Comparison of ENCODE assay signal across 8 cellular contexts in the genomic region with DNA sequence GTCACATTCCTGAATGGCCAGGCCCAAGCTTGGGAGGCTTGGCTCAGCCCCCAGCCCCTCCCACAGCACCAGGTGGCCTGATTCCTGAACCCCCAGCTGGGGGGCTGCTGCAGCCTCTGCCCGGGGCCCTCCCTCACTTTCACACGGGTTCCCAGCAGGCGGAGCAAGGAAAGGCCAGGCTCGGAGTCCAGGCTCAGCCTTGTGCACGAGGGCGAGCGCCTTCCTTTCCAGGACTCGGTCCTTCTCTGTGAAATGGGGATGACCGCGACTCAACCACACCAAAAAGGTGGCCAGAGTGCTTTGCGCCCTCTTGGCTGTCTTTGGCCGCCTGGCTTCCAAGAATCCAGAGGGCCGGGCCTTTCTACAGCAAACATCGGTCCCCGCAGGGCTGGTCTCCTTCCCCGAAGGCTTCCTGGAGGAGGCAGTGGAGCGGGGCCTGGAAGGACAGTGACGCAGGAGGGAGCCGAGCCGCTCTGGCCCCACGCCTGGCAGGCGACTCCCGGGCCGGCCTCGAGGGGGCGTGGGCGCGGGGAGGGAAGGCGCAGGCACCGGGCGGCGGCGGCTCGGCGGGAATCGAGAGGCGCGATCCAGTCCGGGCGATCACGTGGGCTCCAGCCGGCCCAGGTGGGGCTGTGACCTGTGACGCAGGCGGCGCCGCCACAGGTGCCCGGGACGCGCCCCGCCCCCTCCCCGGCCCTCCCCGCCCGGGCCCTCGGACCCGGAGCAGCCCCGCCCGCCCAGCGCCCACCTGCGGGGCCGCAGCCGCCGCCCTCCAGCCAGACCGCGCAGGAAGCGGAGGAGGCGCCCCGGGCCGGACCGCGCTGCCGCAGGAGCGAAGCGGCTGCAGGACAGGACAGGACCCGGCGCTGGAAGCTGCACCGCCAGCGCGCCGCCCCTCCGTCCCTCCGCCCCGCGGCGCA. TPM values are rescaled to one million over a fixed set of nuclear protein-coding genes. Genes with fewer than 3 reads are reported as not detected.
A peak's percentile ranks its signal among the peaks of the same experiment; 100 is the strongest.
DNase-seq lines count a peak whose midpoint lies in the region; ATAC-seq and TF ChIP-seq lines count a peak whose summit lies in the region.

Gene ARHGEF16, plus strand, starts transcription at position 775 of the 920 bp plus-strand sequence. CDS start 8,420 bp downstream, outside the sequence.

- CTCF ChIA-PET in activated CD4-positive, alpha-beta T cell treated with anti-CD3 and anti-CD28 coated beads for 36 hours (lab: Charles Lee), result interaction anchor here (0.6 to 3.7 kb wide), 11 partner anchors 9 to 1074 kb away, joined by 3 to 32 read pairs (median 4); no protein-coding TSS in a partner anchor

- no peaks in the 10 kb centered on the region for H3K36me3 Mint-ChIP-seq in activated CD4-positive, alpha-beta T cell treated with anti-CD3 and anti-CD28 coated beads for 36 hours (ENCODE audit: low read depth)

- peak; percentile 60 for ATAC-seq in activated CD4-positive, alpha-beta T cell treated with anti-CD3 and anti-CD28 coated beads for 36 hours
- ATAC-seq in GM18870 (IDR thresholded peaks at IDR 0.05; ENCODE audit: unreplicated experiment) (no peak), HG02884 (IDR thresholded peaks at IDR 0.05; ENCODE audit: unreplicated experiment) (no peak)

- no peaks in the 10 kb centered on the region for H3K79me2 ChIP-seq in osteoblast (ENCODE audit: insufficient read depth, low read length)

- H4K20me1 ChIP-seq in osteoblast (ENCODE audit: insufficient read depth, low read length), result peaks cover 4% of the 10 kb centered on the region

- no peak within 1 kb of the TSS for H2AFZ ChIP-seq in osteoblast (ENCODE audit: low read length)

- H3K4me2 ChIP-seq in osteoblast (ENCODE audit: insufficient read depth, low read length), result no peak within 1 kb of the TSS

- peak; percentile 26 for TF ChIP-seq CTCF in osteoblast (IDR thresholded peaks at IDR 0.05; ENCODE audit: extremely low read depth, low read depth, low read length)

- intact Hi-C loops in activated CD4-positive, alpha-beta T cell treated with anti-CD3 and anti-CD28 coated beads for 36 hours (cut with DNase I, micrococcal nuclease), result loop anchor here (1.0 to 2.0 kb wide), 5 partner anchors 29 to 270 kb away; no protein-coding TSS in a partner anchor

- peaks cover 10% of the 10 kb centered on the region for H3K27me3 ChIP-seq in osteoblast (ENCODE audit: insufficient read depth, low read length)

- H3K9me3 ChIP-seq in osteoblast (ENCODE audit: low read depth, low read length), result no peaks in the 10 kb centered on the region

- H3K9me3 Mint-ChIP-seq in activated CD4-positive, alpha-beta T cell treated with anti-CD3 and anti-CD28 coated beads for 36 hours (ENCODE audit: low read depth), result no peaks in the 10 kb centered on the region

- no peaks in the 10 kb centered on the region for H3K36me3 ChIP-seq in osteoblast (ENCODE audit: insufficient read depth, low read length)

- POLR2A ChIA-PET in activated CD4-positive, alpha-beta T cell treated with anti-CD3 and anti-CD28 coated beads for 36 hours (lab: Charles Lee), result no interaction called here

- DNase-seq in activated CD4-positive, alpha-beta T cell treated with anti-CD3 and anti-CD28 coated beads for 36 hours, result peak; percentile 59
- DNase-seq in activated CD4-positive, alpha-beta T cell treated with anti-CD3 and anti-CD28 coated beads for 1 hour, result no peak
- peak; percentile 90 for DNase-seq in NCI-H2196 (lab: John Stamatoyannopoulos, UW; ENCODE audit: unreplicated experiment)
- DNase-seq in activated effector memory CD4-positive, alpha-beta T cell treated with anti-CD3 and anti-CD28 coated beads, Interleukin-2, amount 50 U/mL, for 16 hours, result peak; percentile 74
- DNase-seq in germinal center (ENCODE audit: low spot score), result peak; percentile 59
- DNase-seq in osteoblast (ENCODE audit: insufficient read length, low spot score, missing footprints), result peak; percentile 98

- H3K4me1 Mint-ChIP-seq in activated CD4-positive, alpha-beta T cell treated with anti-CD3 and anti-CD28 coated beads for 36 hours, result peaks cover 3% of the 10 kb centered on the region

- no peaks in the 10 kb centered on the region for H3K4me1 ChIP-seq in osteoblast (ENCODE audit: insufficient read depth, low read length)

- peaks cover 2% of the 10 kb centered on the region for H3K27me3 Mint-ChIP-seq in activated CD4-positive, alpha-beta T cell treated with anti-CD3 and anti-CD28 coated beads for 36 hours

- peak within 1 kb of the TSS; percentile 12 for H3K4me3 Mint-ChIP-seq in activated CD4-positive, alpha-beta T cell treated with anti-CD3 and anti-CD28 coated beads for 36 hours

- H3K27ac ChIP-seq in osteoblast (ENCODE audit: low read depth, low read length), result no peak within 1 kb of the TSS

- peak within 1 kb of the TSS; percentile 37 for H3K4me3 ChIP-seq in osteoblast (ENCODE audit: insufficient read depth, low read length)

- H3K27ac Mint-ChIP-seq in activated CD4-positive, alpha-beta T cell treated with anti-CD3 and anti-CD28 coated beads for 36 hours, result no peak within 1 kb of the TSS

RNA-seq across cellular contexts. Expression of gene ARHGEF16, which starts in this region (rescaled TPM):
- total RNA-seq in activated CD4-positive, alpha-beta T cell treated with anti-CD3 and anti-CD28 coated beads for 36 hours, result not detected
- not detected in 2 replicates for total RNA-seq in osteoblast

Comparison
In these comparisons a context has a peak if more than half of its experiments do, and no peak if none do; other contexts are left out.
1. Peak in DNase-seq and ATAC-seq in activated CD4-positive, alpha-beta T cell treated with anti-CD3 and anti-CD28 coated beads for 36 hours; RNA of the gene not detected or under 1 TPM.
2. Peak in DNase-seq and H3K4me3 ChIP-seq in osteoblast; RNA of the gene not detected or under 1 TPM.